2 cellular contexts compared by ENCODE assay signal in genomic region chr6:118589186-118589585, GRCh38.
TF ChIP-seq lines count a peak whose summit lies in the region.

No MANE protein-coding gene starts in this region.

TF ChIP-seq in IMR-90, 13 proteins besides CTCF, POLR2A, EP300 and RAD21:
- TF ChIP-seq SMC3 (IDR thresholded peaks at IDR 0.05; ENCODE audit: low read depth, low read length): no peak
- TF ChIP-seq BHLHE40 (IDR thresholded peaks at IDR 0.05; ENCODE audit: low read depth, low read length): no peak
- no peak for TF ChIP-seq CHD1 (IDR thresholded peaks at IDR 0.05; ENCODE audit: low read depth, low read length)
- TF ChIP-seq FOS (IDR thresholded peaks at IDR 0.05; ENCODE audit: low read depth, low read length): no peak

TF ChIP-seq in endothelial cell of umbilical vein, 7 proteins besides CTCF, POLR2A, EP300 and RAD21:
- TF ChIP-seq POLR2AphosphoS5 (IDR thresholded peaks at IDR 0.05; ENCODE audit: insufficient read depth, low read depth, low read length) (no peak), FOS (IDR thresholded peaks at IDR 0.05; ENCODE audit: borderline replicate concordance, insufficient read depth, low read length) (no peak), MYC (IDR thresholded peaks at IDR 0.05; ENCODE audit: low read depth, low read length) (no peak), JUN (IDR thresholded peaks at IDR 0.05; ENCODE audit: borderline replicate concordance, insufficient read depth, insufficient read length, low read depth) (no peak), MAX (IDR thresholded peaks at IDR 0.05; ENCODE audit: insufficient read depth, insufficient read length) (no peak), GATA2 (IDR thresholded peaks at IDR 0.05; ENCODE audit: insufficient read depth, insufficient read length, low read depth, low read length) (no peak), EZH2 (IDR thresholded peaks at IDR 0.05; ENCODE audit: borderline replicate concordance, low read depth, low read length, severe bottlenecking) (no peak)
